ENCODE assay signal across 8 cellular contexts in the genomic region with DNA sequence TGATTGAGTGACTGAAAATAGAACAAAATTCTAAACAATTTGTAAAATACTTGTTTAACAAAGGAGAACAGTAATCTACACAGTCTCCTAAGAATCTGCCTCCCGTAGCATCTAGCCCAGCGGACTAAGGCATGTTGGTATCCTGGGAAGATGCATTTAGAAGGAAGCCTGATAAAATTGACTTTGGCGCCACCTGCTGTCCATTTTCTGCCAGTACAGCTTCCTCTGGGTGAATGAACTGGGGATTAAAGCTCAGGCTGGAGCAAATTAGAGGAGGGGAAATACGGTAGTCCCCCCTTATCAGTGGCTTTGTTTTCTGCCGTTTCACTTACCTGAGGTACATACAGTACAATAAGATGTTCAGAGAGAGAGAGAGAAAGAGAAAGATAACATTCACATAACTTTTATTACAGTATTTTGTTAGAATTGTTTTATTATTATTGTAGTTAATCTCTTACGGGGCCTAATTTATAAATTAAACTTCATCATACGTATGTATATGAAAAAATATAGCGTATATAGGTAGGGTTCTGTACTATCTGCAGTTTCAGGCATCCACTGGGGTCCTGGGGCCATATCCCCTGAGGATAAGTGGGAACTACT.
DNase-seq lines count a peak whose midpoint lies in the region; ATAC-seq, FAIRE-seq and TF ChIP-seq lines count a peak whose summit lies in the region.

No MANE protein-coding gene starts in this region.

- POLR2A ChIA-PET in A673 (lab: Charles Lee; ENCODE audit: low non-redundant PET) (interaction anchor here (0.6 kb wide), 1 partner anchor 315 kb away, joined by 3 read pairs; no protein-coding TSS in a partner anchor), RWPE1 (lab: Yijun Ruan, JAX; ENCODE audit: low non-redundant PET) (no interaction called here)

- H3K4me3 ChIP-seq in A673 (ENCODE audit: low read depth, low read length, poor library complexity, severe bottlenecking) (no peak overlapping the region), tibial artery (no peak overlapping the region)

- H3K9me3 ChIP-seq in A673 (ENCODE audit: low read depth, low read length, poor library complexity, severe bottlenecking) = no peaks in the 10 kb centered on the region
- no peaks in the 10 kb centered on the region for H3K9me3 ChIP-seq in tibial artery

- H3K36me3 ChIP-seq in A673 (ENCODE audit: insufficient read depth, low read length, poor library complexity, severe bottlenecking) (no peaks in the 10 kb centered on the region), tibial artery (no peaks in the 10 kb centered on the region)

- ATAC-seq in foreskin keratinocyte = peak; percentile 78

- H3K4me3 Mint-ChIP-seq in activated T-helper 2 cell treated with anti-CD3 and anti-CD28 coated beads, Interferon-gamma antibody, Interleukin-2, Interleukin-4, amounts not matched to agents 10 μg/mL and 5 μg/mL and 100 μg/mL, durations not matched to agents 14 hours and 24 hours and 36 hours (ENCODE audit: low read depth) = no peak overlapping the region

- DNase-seq in A673 (ENCODE audit: low spot score) (peak; percentile 88), GM12892 (ENCODE audit: insufficient read length) (peak; percentile 13), HUDEP-2 (lab: John Stamatoyannopoulos, UW; ENCODE audit: unreplicated experiment in 76 of 76) (peak in 44 of 76 experiments; percentile 1 to 65 (median 30)), RWPE1 (ENCODE audit: low spot score) (peak; percentile 62), foreskin keratinocyte (peak in 1 of 2 donors; percentile 52), occipital lobe (lab: John Stamatoyannopoulos, UW) (peak; percentile 57), tibial artery (peak; percentile 71 to 79)
- DNase-seq in activated T-helper 2 cell treated with anti-CD3 and anti-CD28 coated beads, Interferon-gamma antibody, Interleukin-2, Interleukin-4, amounts not matched to agents 10 μg/mL and 5 μg/mL and 100 μg/mL, durations not matched to agents 14 hours and 24 hours and 36 hours (ENCODE audit: low spot score) = peak; percentile 45

- TF ChIP-seq POLR2A in GM12892 (IDR thresholded peaks at IDR 0.05; ENCODE audit: low read depth, low read length) = no peak

- H3K36me3 Mint-ChIP-seq in activated T-helper 2 cell treated with anti-CD3 and anti-CD28 coated beads, Interferon-gamma antibody, Interleukin-2, Interleukin-4, amounts not matched to agents 10 μg/mL and 5 μg/mL and 100 μg/mL, durations not matched to agents 14 hours and 24 hours and 36 hours (ENCODE audit: low read depth) = no peaks in the 10 kb centered on the region

- intact Hi-C loops in A673 (cut with micrococcal nuclease; ENCODE audit: unreplicated experiment) (loop anchor here (1.0 to 10.0 kb wide), 7 partner anchors 122 to 1663 kb away; a partner anchor contains a TSS), tibial artery (cut with DNase I; ENCODE audit: low total_unique reads) (loop anchor here (10.0 kb wide), 1 partner anchor 1970 kb away; no protein-coding TSS in a partner anchor)
- intact Hi-C loops in activated T-helper 2 cell treated with anti-CD3 and anti-CD28 coated beads, Interferon-gamma antibody, Interleukin-2, Interleukin-4, amounts not matched to agents 10 μg/mL and 5 μg/mL and 100 μg/mL, durations not matched to agents 14 hours and 24 hours and 36 hours (cut with micrococcal nuclease) = loop anchor here (2.0 to 10.0 kb wide), 5 partner anchors 30 to 770 kb away; no protein-coding TSS in a partner anchor

- H3K27ac Mint-ChIP-seq in activated T-helper 2 cell treated with anti-CD3 and anti-CD28 coated beads, Interferon-gamma antibody, Interleukin-2, Interleukin-4, amounts not matched to agents 10 μg/mL and 5 μg/mL and 100 μg/mL, durations not matched to agents 14 hours and 24 hours and 36 hours = no peak overlapping the region

- CTCF ChIA-PET in A673 (lab: Charles Lee) = interaction anchor here (0.6 to 1.5 kb wide), 6 partner anchors 11 to 719 kb away, joined by 3 to 4 read pairs (median 4); a partner anchor contains a TSS
- CTCF ChIA-PET in RWPE1 (lab: Yijun Ruan, JAX) = interaction anchor here (0.6 to 1.4 kb wide), 4 partner anchors 544 to 1011 kb away, joined by 3 to 6 read pairs (median 3); no protein-coding TSS in a partner anchor

- H3K4me1 ChIP-seq in A673 (ENCODE audit: insufficient read depth, low read length, poor library complexity, severe bottlenecking) (no peaks in the 10 kb centered on the region), foreskin keratinocyte (no peaks in the 10 kb centered on the region), tibial artery (no peaks in the 10 kb centered on the region)

- no peaks in the 10 kb centered on the region for H3K27me3 ChIP-seq in A673 (replicated peaks; ENCODE audit: insufficient read depth, low read depth, low read length, poor library complexity)
- no peaks in the 10 kb centered on the region for H3K27me3 ChIP-seq in foreskin keratinocyte
- no peaks in the 10 kb centered on the region for H3K27me3 ChIP-seq in tibial artery

- no peaks in the 10 kb centered on the region for H3K4me1 Mint-ChIP-seq in activated T-helper 2 cell treated with anti-CD3 and anti-CD28 coated beads, Interferon-gamma antibody, Interleukin-2, Interleukin-4, amounts not matched to agents 10 μg/mL and 5 μg/mL and 100 μg/mL, durations not matched to agents 14 hours and 24 hours and 36 hours (ENCODE audit: low read depth)

- H3K27ac ChIP-seq in A673 (ENCODE audit: low read depth, low read length, poor library complexity, severe bottlenecking) (no peak overlapping the region), RWPE1 (no peak overlapping the region), foreskin keratinocyte (no peak overlapping the region), tibial artery (no peak overlapping the region)

- TF ChIP-seq CTCF in A673 (conservative IDR thresholded peaks at IDR 0.05; ENCODE audit: low read depth, low read length) = peak; percentile 90
- TF ChIP-seq CTCF in RWPE1 (conservative IDR thresholded peaks at IDR 0.05; ENCODE audit: low read depth) = peak; percentile 86
- TF ChIP-seq CTCF in foreskin keratinocyte (conservative IDR thresholded peaks at IDR 0.05) = peak; percentile 90
- TF ChIP-seq CTCF in tibial artery (IDR thresholded peaks at IDR 0.05) = peak; percentile 79 to 89

- no TSS peak for BruUV-seq in A673 (replicated peaks; lab: Mats Ljungman, UMichigan)

- peaks cover 16% of the 10 kb centered on the region for H3K27me3 Mint-ChIP-seq in activated T-helper 2 cell treated with anti-CD3 and anti-CD28 coated beads, Interferon-gamma antibody, Interleukin-2, Interleukin-4, amounts not matched to agents 10 μg/mL and 5 μg/mL and 100 μg/mL, durations not matched to agents 14 hours and 24 hours and 36 hours (ENCODE audit: low read depth)

- no peak for FAIRE-seq in GM12892 (lab: Jason Lieb, UNC)

- H3K9me3 Mint-ChIP-seq in activated T-helper 2 cell treated with anti-CD3 and anti-CD28 coated beads, Interferon-gamma antibody, Interleukin-2, Interleukin-4, amounts not matched to agents 10 μg/mL and 5 μg/mL and 100 μg/mL, durations not matched to agents 14 hours and 24 hours and 36 hours = no peaks in the 10 kb centered on the region
